26 cellular contexts compared by ENCODE assay signal in genomic region chr6:8905647-8906231, GRCh38.
DNase-seq lines count a peak whose midpoint lies in the region; ATAC-seq and TF ChIP-seq lines count a peak whose summit lies in the region.
"Had no signal": no experiment of that assay in that cellular context is flagged by ENCODE, and none has a peak within 500 bp of the region (broad histone marks: within the 10 kb centered on the region; RNA-seq: fewer than 3 reads in every experiment).

No MANE protein-coding gene starts in this region.

- CTCF ChIA-PET in A673 (lab: Charles Lee) = no interaction called here

- no peaks in the 10 kb centered on the region for H3K27me3 Mint-ChIP-seq in endodermal cell (ENCODE audit: insufficient read depth)
- H3K27me3 Mint-ChIP-seq: activated CD4-positive, alpha-beta memory T cell treated with anti-CD3 and anti-CD28 coated beads for 36 hours; brain had no signal

- POLR2A ChIA-PET in A673 (lab: Charles Lee; ENCODE audit: low non-redundant PET) = no interaction called here

- H3K4me1 Mint-ChIP-seq in endodermal cell = peaks cover 12% of the 10 kb centered on the region

- peaks cover 15% of the 10 kb centered on the region for H3K4me1 ChIP-seq in A673 (ENCODE audit: insufficient read depth, low read length, poor library complexity, severe bottlenecking)
- no peaks in the 10 kb centered on the region for H3K4me1 ChIP-seq in endodermal cell (ENCODE audit: control insufficient read depth, insufficient read depth, low read length)
- H3K4me1 ChIP-seq in right lobe of liver = peaks cover 0 to 29% (median 8%) of the 10 kb centered on the region in 4 donors
- H3K4me1 ChIP-seq: adrenal gland, heart left ventricle, prostate gland, suprapubic skin, uterus had no signal

- H3K9me3 ChIP-seq in A673 (ENCODE audit: low read depth, low read length, poor library complexity, severe bottlenecking) (no peaks in the 10 kb centered on the region), endodermal cell (ENCODE audit: control insufficient read depth, low read length) (no peaks in the 10 kb centered on the region), right lobe of liver (no peaks in the 10 kb centered on the region)
- H3K9me3 ChIP-seq: neutrophil, prostate gland, suprapubic skin, uterus had no signal

- TF ChIP-seq CTCF in A673 (conservative IDR thresholded peaks at IDR 0.05; ENCODE audit: low read depth, low read length) = no peak
- TF ChIP-seq CTCF in endodermal cell (conservative IDR thresholded peaks at IDR 0.05) = no peak
- TF ChIP-seq CTCF in right lobe of liver (IDR thresholded peaks at IDR 0.05) = no peak

- H3K27ac ChIP-seq in A673 (ENCODE audit: low read depth, low read length, poor library complexity, severe bottlenecking) = no peak overlapping the region
- no peak overlapping the region for H3K27ac ChIP-seq in endodermal cell (ENCODE audit: low read depth, low read length)
- peak overlapping the region; percentile 65 to 78 (median 70) for H3K27ac ChIP-seq in right lobe of liver
- H3K27ac ChIP-seq: adrenal gland, GM23248, heart left ventricle, neutrophil, prostate gland, suprapubic skin, uterus had no signal

- TF ChIP-seq POLR2A in right lobe of liver (IDR thresholded peaks at IDR 0.05) = peak; percentile 90

- no peak overlapping the region for H3K4me3 ChIP-seq in A673 (ENCODE audit: low read depth, low read length, poor library complexity, severe bottlenecking)
- no peak overlapping the region for H3K4me3 ChIP-seq in endodermal cell (ENCODE audit: low read length)
- peak overlapping the region; percentile 35 to 44 (median 43) for H3K4me3 ChIP-seq in right lobe of liver
- H3K4me3 ChIP-seq: adrenal gland, GM23248, heart left ventricle, prostate gland, suprapubic skin, uterus had no signal

- H3K36me3 ChIP-seq in A673 (ENCODE audit: insufficient read depth, low read length, poor library complexity, severe bottlenecking) (no peaks in the 10 kb centered on the region), endodermal cell (ENCODE audit: control insufficient read depth, insufficient read depth, low read length) (no peaks in the 10 kb centered on the region), right lobe of liver (no peaks in the 10 kb centered on the region)
- H3K36me3 ChIP-seq: adrenal gland, heart left ventricle, neutrophil, prostate gland, suprapubic skin, uterus had no signal

- H3K27ac Mint-ChIP-seq in endodermal cell = no peak overlapping the region
- H3K27ac Mint-ChIP-seq: activated CD4-positive, alpha-beta memory T cell treated with anti-CD3 and anti-CD28 coated beads for 36 hours; activated naive CD4-positive, alpha-beta T cell treated with anti-CD3 and anti-CD28 coated beads for 36 hours; activated T-helper 1 cell treated with anti-CD3 and anti-CD28 coated beads, Interleukin-12 subunit alpha, Interleukin-12 subunit beta, Interleukin-2, Interleukin-4 antibody, amounts not matched to agents 30 ng/mL and 10 ng/mL and 1 ng/mL, durations not matched to agents 14 hours and 24 hours and 36 hours; brain had no signal

- peak; percentile 64 for DNase-seq in A673 (ENCODE audit: low spot score)
- DNase-seq in MV-4-11 (lab: John Stamatoyannopoulos, UW) = peak; percentile 55
- DNase-seq in endodermal cell = peak; percentile 49
- DNase-seq in right lobe of liver = peak; percentile 49 to 61 (median 56)
- DNase-seq in NCI-H774 (lab: John Stamatoyannopoulos, UW) = no peak
- no peak for DNase-seq in SKM-1 (lab: John Stamatoyannopoulos, UW; ENCODE audit: unreplicated experiment)
- DNase-seq: 8988T; activated CD4-positive, alpha-beta memory T cell treated with anti-CD3 and anti-CD28 coated beads for 36 hours; activated CD8-positive, alpha-beta memory T cell treated with anti-CD3 and anti-CD28 coated beads, Interleukin-2, amount 50 U/mL, for 4 hours; activated naive CD4-positive, alpha-beta T cell treated with anti-CD3 and anti-CD28 coated beads for 36 hours; adrenal gland; GM23248; heart left ventricle; mesenchymal stem cell; NCI-H1417 treated with DMSO at 0.1 percent for 48 hours; NK-92 treated with Interleukin-12 subunit alpha and Interleukin-12 subunit beta, amount 100 ng/mL, for 24 hours; stimulated activated CD4-positive, alpha-beta T cell treated with anti-CD3 and anti-CD28 coated beads, Interleukin-15, amount 100 ng/mL, for 24 hours; stimulated activated naive CD4-positive, alpha-beta T cell; uterus had no signal

- no peaks in the 10 kb centered on the region for H3K9me3 Mint-ChIP-seq in endodermal cell
- H3K9me3 Mint-ChIP-seq: activated CD4-positive, alpha-beta memory T cell treated with anti-CD3 and anti-CD28 coated beads for 36 hours; activated naive CD4-positive, alpha-beta T cell treated with anti-CD3 and anti-CD28 coated beads for 36 hours; activated T-helper 1 cell treated with anti-CD3 and anti-CD28 coated beads, Interleukin-12 subunit alpha, Interleukin-12 subunit beta, Interleukin-2, Interleukin-4 antibody, amounts not matched to agents 30 ng/mL and 10 ng/mL and 1 ng/mL, durations not matched to agents 14 hours and 24 hours and 36 hours; brain had no signal

- H3K4me3 Mint-ChIP-seq in endodermal cell = no peak overlapping the region
- H3K4me3 Mint-ChIP-seq: activated CD4-positive, alpha-beta memory T cell treated with anti-CD3 and anti-CD28 coated beads for 36 hours; activated naive CD4-positive, alpha-beta T cell treated with anti-CD3 and anti-CD28 coated beads for 36 hours; activated T-helper 1 cell treated with anti-CD3 and anti-CD28 coated beads, Interleukin-12 subunit alpha, Interleukin-12 subunit beta, Interleukin-2, Interleukin-4 antibody, amounts not matched to agents 30 ng/mL and 10 ng/mL and 1 ng/mL, durations not matched to agents 14 hours and 24 hours and 36 hours; brain had no signal

- no TSS peak for BruUV-seq in A673 (replicated peaks; lab: Mats Ljungman, UMichigan)

- 92 to 95% methylated on average over 3 to 5 of the region's 5 CpGs for WGBS in endodermal cell (ENCODE audit: insufficient coverage in 1 of 2, insufficient read length in 1 of 2), 2 experiments
- 28% methylated on average over 5 of the region's 5 CpGs for WGBS in right lobe of liver (ENCODE audit: insufficient coverage, low coverage, low lambda C conversion rate, missing lambda C conversion rate)

- ATAC-seq in right lobe of liver = peak; percentile 87 to 93 (median 92)
- ATAC-seq in HG03521 (IDR thresholded peaks at IDR 0.05; ENCODE audit: unreplicated experiment) = no peak
- ATAC-seq in activated CD4-positive, CD25-positive, alpha-beta regulatory T cell treated with anti-CD3 and anti-CD28 coated beads, Interleukin-2, amount 50 U/mL, for 24 hours = no peak
- ATAC-seq: heart left ventricle had no signal

- no peak overlapping the region for H3K9ac ChIP-seq in endodermal cell (ENCODE audit: extremely low read depth, low read length, poor library complexity, severe bottlenecking)
- H3K9ac ChIP-seq: GM23248 had no signal

- H3K36me3 Mint-ChIP-seq in endodermal cell (ENCODE audit: low read depth) = no peaks in the 10 kb centered on the region
- H3K36me3 Mint-ChIP-seq: activated CD4-positive, alpha-beta memory T cell treated with anti-CD3 and anti-CD28 coated beads for 36 hours; brain had no signal

- H3K27me3 ChIP-seq in A673 (replicated peaks; ENCODE audit: insufficient read depth, low read depth, low read length, poor library complexity) (no peaks in the 10 kb centered on the region), endodermal cell (ENCODE audit: control insufficient read depth, insufficient read depth, low read length, poor library complexity, severe bottlenecking) (no peaks in the 10 kb centered on the region), right lobe of liver (no peaks in the 10 kb centered on the region)
- H3K27me3 ChIP-seq: adrenal gland, heart left ventricle, neutrophil, suprapubic skin, uterus had no signal

- intact Hi-C loops in A673 (cut with micrococcal nuclease; ENCODE audit: unreplicated experiment) = loop anchor here (5.0 kb wide), 1 partner anchor 198 kb away; no protein-coding TSS in a partner anchor
- intact Hi-C loops in right lobe of liver (cut with DNase I) = no loop called here

Comparison
In these comparisons a context has a peak if more than half of its experiments do, and no peak if none do; other contexts are left out.
1. DNase-seq: peak in A673 (single experiment), MV-4-11 (single experiment), endodermal cell (single experiment) and right lobe of liver (3 of 3); none in NCI-H774 (single experiment) and SKM-1 (single experiment).
2. H3K27ac ChIP-seq: peak in right lobe of liver (3 of 3); none in A673 (single experiment) and endodermal cell (single experiment).
3. H3K4me3 ChIP-seq: peak in right lobe of liver (3 of 3); none in A673 (single experiment) and endodermal cell (single experiment).
4. ATAC-seq: peak in right lobe of liver (4 of 4); none in HG03521 (single experiment) and activated CD4-positive, CD25-positive, alpha-beta regulatory T cell treated with anti-CD3 and anti-CD28 coated beads, Interleukin-2, amount 50 U/mL, for 24 hours (0 of 2).